8 cellular contexts compared by ENCODE assay signal in the genomic region with DNA sequence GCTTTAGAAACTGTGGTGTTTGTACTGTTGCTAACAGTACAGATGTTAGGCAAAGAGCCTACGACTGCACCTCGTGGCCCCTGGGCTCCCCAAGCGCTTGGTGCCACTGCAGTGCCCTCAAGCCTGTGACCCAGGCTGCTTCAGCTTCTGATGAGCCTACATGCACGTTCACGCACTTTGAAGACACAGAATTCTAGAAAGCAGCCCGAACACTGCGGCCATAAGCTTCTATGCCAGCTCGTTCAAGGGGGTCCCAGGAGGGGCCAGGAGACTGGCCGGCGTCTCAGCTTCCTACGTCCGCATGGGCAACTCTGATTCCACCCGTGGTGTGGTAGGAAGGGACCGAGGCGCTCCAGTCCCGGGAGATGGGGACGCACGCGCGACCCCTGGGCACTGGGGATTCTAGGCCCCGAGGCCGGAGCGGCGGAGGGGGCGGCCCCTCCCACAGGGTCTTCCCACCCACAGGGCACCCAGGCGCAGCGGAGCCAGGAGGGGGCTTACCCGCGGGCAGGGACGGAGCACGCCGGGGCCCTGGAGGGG. TPM values are rescaled to one million over a fixed set of nuclear protein-coding genes. Genes with fewer than 3 reads are reported as not detected.
DNase-seq lines count a peak whose midpoint lies in the region; ATAC-seq, FAIRE-seq and TF ChIP-seq lines count a peak whose summit lies in the region.

No MANE protein-coding gene starts in this region.

- peaks cover 29 to 38% of the 10 kb centered on the region in 2 donors for H3K27me3 Mint-ChIP-seq in CD8-positive, alpha-beta memory T cell
- H3K27me3 Mint-ChIP-seq in endodermal cell (ENCODE audit: insufficient read depth) (peaks cover 7% of the 10 kb centered on the region), neural progenitor cell (ENCODE audit: insufficient read depth, low read depth) (no peaks in the 10 kb centered on the region)

- H3K36me3 ChIP-seq in CD8-positive, alpha-beta memory T cell (ENCODE audit: insufficient read depth, low read length), result no peaks in the 10 kb centered on the region
- H3K36me3 ChIP-seq in OCI-LY1 (ENCODE audit: insufficient read depth, low read length), result no peaks in the 10 kb centered on the region
- peaks cover 3% of the 10 kb centered on the region for H3K36me3 ChIP-seq in endodermal cell (ENCODE audit: control insufficient read depth, insufficient read depth, low read length)
- H3K36me3 ChIP-seq in neural progenitor cell, result no peaks in the 10 kb centered on the region

- H3K4me3 Mint-ChIP-seq in CD8-positive, alpha-beta memory T cell, result peak overlapping the region in 6 of 7 donors; percentile 12 to 78 (median 38)
- H3K4me3 Mint-ChIP-seq in endodermal cell, result peak overlapping the region; percentile 63
- peak overlapping the region; percentile 83 for H3K4me3 Mint-ChIP-seq in neural progenitor cell

- H3K9me2 ChIP-seq in OCI-LY1 (ENCODE audit: low read depth, low read length), result no peaks in the 10 kb centered on the region

- CTCF ChIA-PET in CD8-positive, alpha-beta memory T cell (lab: Charles Lee), result no interaction called here

- POLR2A ChIA-PET in CD8-positive, alpha-beta memory T cell (lab: Charles Lee), result no interaction called here

- TF ChIP-seq CTCF in OCI-LY1 (IDR thresholded peaks at IDR 0.05; ENCODE audit: low read length), result no peak
- no peak for TF ChIP-seq CTCF in endodermal cell (conservative IDR thresholded peaks at IDR 0.05)
- TF ChIP-seq CTCF in neural progenitor cell (IDR thresholded peaks at IDR 0.05), result no peak

- no peaks in the 10 kb centered on the region for H3K9me3 Mint-ChIP-seq in CD8-positive, alpha-beta memory T cell
- H3K9me3 Mint-ChIP-seq in endodermal cell, result no peaks in the 10 kb centered on the region
- peaks cover under 1% of the 10 kb centered on the region for H3K9me3 Mint-ChIP-seq in neural progenitor cell

- ATAC-seq in HG02970 (IDR thresholded peaks at IDR 0.05; ENCODE audit: low FRiP score, unreplicated experiment), result no peak

- peaks cover 2 to 7% (median 6%) of the 10 kb centered on the region in 3 donors for H3K4me1 Mint-ChIP-seq in CD8-positive, alpha-beta memory T cell
- H3K4me1 Mint-ChIP-seq in endodermal cell (peaks cover 3% of the 10 kb centered on the region), neural progenitor cell (peaks cover 15% of the 10 kb centered on the region)

- H3K27me3 ChIP-seq in CD8-positive, alpha-beta memory T cell (ENCODE audit: insufficient read depth, low read length, poor library complexity, severe bottlenecking), result peaks cover 14% of the 10 kb centered on the region
- H3K27me3 ChIP-seq in OCI-LY1 (ENCODE audit: insufficient read depth, low read length), result 0 out of 2 replicates have a peak, but pooled peaks cover 6% of the 10 kb centered on the region
- peaks cover 14% of the 10 kb centered on the region for H3K27me3 ChIP-seq in endodermal cell (ENCODE audit: control insufficient read depth, insufficient read depth, low read length, poor library complexity, severe bottlenecking)
- peaks cover 6% of the 10 kb centered on the region for H3K27me3 ChIP-seq in neural progenitor cell

- no peak for DNase-seq in CD8-positive, alpha-beta memory T cell
- DNase-seq in endodermal cell (peak; percentile 55), neural progenitor cell (ENCODE audit: low spot score) (peak; percentile 36), OCI-M2 (lab: John Stamatoyannopoulos, UW; ENCODE audit: unreplicated experiment) (no peak), RKO (ENCODE audit: low spot score) (no peak), urothelium cell line (ENCODE audit: low spot score) (no peak)

- FAIRE-seq in urothelium cell line (lab: Jason Lieb, UNC), result no peak

- no peak overlapping the region for H3K4me3 ChIP-seq in CD8-positive, alpha-beta memory T cell (ENCODE audit: low read length)
- H3K4me3 ChIP-seq in OCI-LY1 (ENCODE audit: low read depth, low read length, poor library complexity, severe bottlenecking) (peak overlapping the region; percentile 62), endodermal cell (ENCODE audit: low read length) (peak overlapping the region; percentile 71), neural progenitor cell (peak overlapping the region; percentile 74)

- H3F3A ChIP-seq in OCI-LY1 (ENCODE audit: insufficient read depth, low read length) (no peaks in the 10 kb centered on the region), neural progenitor cell (ENCODE audit: low read depth) (peaks cover 4% of the 10 kb centered on the region)

- H3K4me2 ChIP-seq in OCI-LY1 (ENCODE audit: low read length) (peak overlapping the region; percentile 59), neural progenitor cell (peak overlapping the region; percentile 90)

- H3K9ac ChIP-seq in OCI-LY1 (ENCODE audit: low read length) (peak overlapping the region; percentile 19; the same call in 1 of the 2 replicates), endodermal cell (ENCODE audit: extremely low read depth, low read length, poor library complexity, severe bottlenecking) (no peak overlapping the region), neural progenitor cell (no peak overlapping the region)

- H3K36me3 Mint-ChIP-seq in CD8-positive, alpha-beta memory T cell, result no peaks in the 10 kb centered on the region
- H3K36me3 Mint-ChIP-seq in endodermal cell (ENCODE audit: low read depth), result peaks cover 5% of the 10 kb centered on the region
- peaks cover 4% of the 10 kb centered on the region for H3K36me3 Mint-ChIP-seq in neural progenitor cell

- no peak overlapping the region for H3K27ac ChIP-seq in CD8-positive, alpha-beta memory T cell (ENCODE audit: low read depth, low read length)
- H3K27ac ChIP-seq in OCI-LY1 (ENCODE audit: low read depth, low read length, poor library complexity, severe bottlenecking) (no peak overlapping the region), endodermal cell (ENCODE audit: low read depth, low read length) (no peak overlapping the region), neural progenitor cell (no peak overlapping the region)

- no peaks in the 10 kb centered on the region for H3K79me2 ChIP-seq in OCI-LY1 (ENCODE audit: insufficient read depth, low read length)
- H3K79me2 ChIP-seq in neural progenitor cell (ENCODE audit: low read depth), result peaks cover 10% of the 10 kb centered on the region

- H2AFZ ChIP-seq in OCI-LY1 (ENCODE audit: low read length), result no peak overlapping the region
- H2AFZ ChIP-seq in neural progenitor cell (replicated peaks), result peak overlapping the region; percentile 92

- H3K9me3 ChIP-seq in CD8-positive, alpha-beta memory T cell (ENCODE audit: low read length), result no peaks in the 10 kb centered on the region
- H3K9me3 ChIP-seq in OCI-LY1 (ENCODE audit: low read length) (no peaks in the 10 kb centered on the region), endodermal cell (ENCODE audit: control insufficient read depth, low read length) (no peaks in the 10 kb centered on the region), neural progenitor cell (ENCODE audit: low read depth) (no peaks in the 10 kb centered on the region)

- H3K27ac Mint-ChIP-seq in CD8-positive, alpha-beta memory T cell, result no peak overlapping the region
- H3K27ac Mint-ChIP-seq in endodermal cell (no peak overlapping the region), neural progenitor cell (no peak overlapping the region)

- H3K4me1 ChIP-seq in CD8-positive, alpha-beta memory T cell (ENCODE audit: insufficient read depth, low read length), result no peaks in the 10 kb centered on the region
- H3K4me1 ChIP-seq in OCI-LY1 (ENCODE audit: insufficient read depth, low read length, severe bottlenecking), result peaks cover 16% of the 10 kb centered on the region
- H3K4me1 ChIP-seq in endodermal cell (ENCODE audit: control insufficient read depth, insufficient read depth, low read length), result no peaks in the 10 kb centered on the region
- peaks cover 14% of the 10 kb centered on the region for H3K4me1 ChIP-seq in neural progenitor cell

- WGBS in endodermal cell (ENCODE audit: insufficient coverage in 1 of 2, insufficient read length in 1 of 2), 2 experiments, result 14 to 16% methylated on average over 6 to 32 of the region's 32 CpGs

- H4K20me1 ChIP-seq in OCI-LY1 (ENCODE audit: insufficient read depth, low read length) (no peaks in the 10 kb centered on the region), neural progenitor cell (ENCODE audit: low read depth) (no peaks in the 10 kb centered on the region)

RNA-seq across cellular contexts. Expression of gene MYO5C, which starts 0.7 kb away (rescaled TPM):
- under 1 TPM; 0.18 to 0.33 TPM for total RNA-seq in CD8-positive, alpha-beta memory T cell
- 0.48 TPM for polyA plus RNA-seq in CD8-positive, alpha-beta memory T cell
- total RNA-seq in endodermal cell (10 to 100 TPM; 19.1 to 26.7 TPM), neural progenitor cell (ENCODE audit: low replicate concordance) (22.3 and 24.1 TPM in 2 replicates)
- 5.1 TPM for polyA plus RNA-seq in endodermal cell (2013, experiment 1 of 2)
- 6.3 TPM for polyA plus RNA-seq in endodermal cell (2013, experiment 2 of 2)

Comparison
In these comparisons a context has a peak if more than half of its experiments do, and no peak if none do; other contexts are left out.
1. DNase-seq: peak in endodermal cell (single experiment) and neural progenitor cell (single experiment); none in CD8-positive, alpha-beta memory T cell (0 of 5), OCI-M2 (single experiment), RKO (single experiment) and urothelium cell line (single experiment).
2. RNA of gene MYO5C, which starts 0.7 kb away (total RNA-seq): 19.1 to 26.7 TPM in endodermal cell and 22.3 to 24.1 TPM in neural progenitor cell; 0.18 to 0.33 TPM in CD8-positive, alpha-beta memory T cell; every median in the first group is over 10 times any median in the second.
3. Peak in every context shown above with its lines, with median percentiles within 50 percentile points of each other: H3K4me3 Mint-ChIP-seq.